ENCODE assay signal across 15 cellular contexts in the genomic region with DNA sequence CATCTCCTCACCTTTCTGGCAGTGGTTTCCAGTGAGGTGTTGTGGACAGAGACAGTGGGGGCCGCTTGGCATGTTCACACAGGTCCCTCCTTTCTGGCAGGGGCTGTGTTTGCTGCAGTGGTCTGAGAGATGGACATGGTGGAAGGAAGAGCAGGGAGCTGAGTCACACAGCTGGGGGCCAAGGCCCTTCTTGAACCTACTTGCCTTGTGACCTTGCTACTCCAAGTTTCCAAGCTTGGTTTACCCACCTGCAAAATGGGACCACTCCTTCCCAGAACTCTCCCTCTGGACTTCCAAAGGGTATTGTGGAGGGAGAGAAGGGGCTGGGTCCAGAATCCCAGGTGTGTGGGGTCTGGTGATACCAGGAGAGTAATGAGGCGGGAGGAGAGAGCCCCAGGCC. TPM values are rescaled to one million over a fixed set of nuclear protein-coding genes. Genes with fewer than 3 reads are reported as not detected.
A peak's percentile ranks its signal among the peaks of the same experiment; 100 is the strongest.
DNase-seq lines count a peak whose midpoint lies in the region; ATAC-seq, FAIRE-seq and TF ChIP-seq lines count a peak whose summit lies in the region.
"Had no signal": no experiment of that assay in that cellular context is flagged by ENCODE, and none has a peak within 500 bp of the region (broad histone marks: within the 10 kb centered on the region; RNA-seq: fewer than 3 reads in every experiment).

No MANE protein-coding gene starts in this region.

- no peak for TF ChIP-seq EP300 in SK-N-SH (IDR thresholded peaks at IDR 0.05; ENCODE audit: borderline replicate concordance in 1 of 2, low read depth in 1 of 2, low read length in 1 of 2)
- TF ChIP-seq EP300 in K562 (IDR thresholded peaks at IDR 0.05; ENCODE audit: low read length), result no peak
- TF ChIP-seq EP300 in neural cell (conservative IDR thresholded peaks at IDR 0.05; ENCODE audit: poor library complexity, severe bottlenecking), result no peak

- intact Hi-C loops in K562 (cut with micrococcal nuclease) (loop anchor here (2.0 kb wide), 1 partner anchor 95 kb away; no protein-coding TSS in a partner anchor), adrenal gland (cut with DNase I) (loop anchor here in 1 of 2 donors (2.0 kb wide), 1 partner anchor 49 kb away; no protein-coding TSS in a partner anchor)

- H3K79me2 ChIP-seq in SK-N-SH (ENCODE audit: insufficient read depth), result no peaks in the 10 kb centered on the region
- H3K79me2 ChIP-seq in KMS-11 (ENCODE audit: insufficient read depth, low read depth), result no peaks in the 10 kb centered on the region
- H3K79me2 ChIP-seq in K562 (ENCODE audit: control insufficient read depth, insufficient read depth, low read length), result peaks cover 4% of the 10 kb centered on the region; the same call in 1 of the 3 replicates
- no peaks in the 10 kb centered on the region for H3K79me2 ChIP-seq in neural cell (replicated peaks; ENCODE audit: insufficient read depth, low read length)

- H3K4me2 ChIP-seq in SK-N-SH (0 out of 2 replicates have a peak overlapping the region, but pooled peaks have one; percentile 97), KMS-11 (peak overlapping the region; percentile 91; the same call in 1 of the 2 replicates), K562 (ENCODE audit: insufficient read depth, low read length) (peak overlapping the region; percentile 80), neural cell (ENCODE audit: low read length) (no peak overlapping the region)

- TF ChIP-seq RAD21 in SK-N-SH (IDR thresholded peaks at IDR 0.05; ENCODE audit: low read length), result no peak
- TF ChIP-seq RAD21 in K562 (CRISPR knock-in tag; conservative IDR thresholded peaks at IDR 0.05 in 1 of 2, IDR thresholded peaks at IDR 0.05 in 1 of 2), result no peak
- TF ChIP-seq RAD21 in neural cell (conservative IDR thresholded peaks at IDR 0.05), result no peak

- TF ChIP-seq POLR2A in K562 (conservative IDR thresholded peaks at IDR 0.05), result no peak
- no peak for TF ChIP-seq POLR2A in adrenal gland (IDR thresholded peaks at IDR 0.05)

- H3K9ac ChIP-seq in SK-N-SH (no peak overlapping the region), KMS-11 (no peak overlapping the region), K562 (ENCODE audit: insufficient read depth in 1 of 2, low read depth in 2 of 2, low read length in 2 of 2) (peak overlapping the region; percentile 83 to 92; a peak in 3 of 4 replicates), neural cell (ENCODE audit: low read length) (peak overlapping the region; percentile 55)

- DNase-seq in SK-N-SH (no peak), K562 (ENCODE audit: extremely low read depth in 1 of 4, low spot score in 3 of 4) (no peak), KG1 (lab: John Stamatoyannopoulos, UW) (no peak), adrenal gland (no peak)
- no peak for DNase-seq in stimulated activated CD4-positive, alpha-beta T cell treated with anti-CD3 and anti-CD28 coated beads, Interleukin-1b, Interleukin-23, amount 100 ng/mL, for 48 hours
- DNase-seq: NCI-H1105 treated with DMSO at 0.1 percent for 48 hours had no signal

- no peak overlapping the region; a peak in 1 of 4 replicates for H3K4me3 ChIP-seq in SK-N-SH (ENCODE audit: low read depth in 2 of 2, low read length in 1 of 2)
- no peak overlapping the region for H3K4me3 ChIP-seq in KMS-11 (IDR thresholded peaks at IDR 0.05; ENCODE audit: insufficient read depth, low read depth, low read length)
- no peak overlapping the region for H3K4me3 ChIP-seq in K562
- H3K4me3 ChIP-seq in neural cell (ENCODE audit: low read length), result no peak overlapping the region
- no peak overlapping the region for H3K4me3 ChIP-seq in adrenal gland
- H3K4me3 ChIP-seq: mucosa of descending colon had no signal

- CTCF ChIA-PET in SK-N-SH (lab: Yijun Ruan, JAX), result interaction anchor here (1.3 to 9.7 kb wide), 16 partner anchors 10 to 98 kb away, joined by 3 to 375 read pairs (median 30); partner anchors contain the start of genes GRK6, LMAN2, PDLIM7 and PRR7
- CTCF ChIA-PET in K562 (lab: Yijun Ruan, JAX; ENCODE audit: low intra/inter-chr PET ratio), result interaction anchor here (4.0 kb wide), 1 partner anchor 50 kb away, joined by 107 read pairs; no protein-coding TSS in a partner anchor

- H3K36me3 ChIP-seq in SK-N-SH (replicated peaks in 1 of 2; ENCODE audit: control insufficient read depth in 1 of 2, insufficient read depth in 2 of 2, low read length in 1 of 2), result no peaks in the 10 kb centered on the region
- no peaks in the 10 kb centered on the region for H3K36me3 ChIP-seq in KMS-11 (ENCODE audit: insufficient read depth)
- no peaks in the 10 kb centered on the region for H3K36me3 ChIP-seq in K562 (ENCODE audit: control insufficient read depth, insufficient read depth, low read length)
- H3K36me3 ChIP-seq in neural cell (ENCODE audit: insufficient read depth, low read length), result no peaks in the 10 kb centered on the region
- H3K36me3 ChIP-seq in adrenal gland (replicated peaks in 1 of 2), result no peaks in the 10 kb centered on the region
- H3K36me3 ChIP-seq: heart left ventricle, SJCRH30, tibial nerve had no signal

- H3K9me3 ChIP-seq in SK-N-SH (no peaks in the 10 kb centered on the region), K562 (replicated peaks; ENCODE audit: control insufficient read depth, insufficient read depth, low read depth, low read length) (no peaks in the 10 kb centered on the region), neural cell (ENCODE audit: low read length) (no peaks in the 10 kb centered on the region), adrenal gland (replicated peaks in 1 of 3) (no peaks in the 10 kb centered on the region)
- H3K9me3 ChIP-seq: heart left ventricle, mucosa of descending colon, SJCRH30, tibial nerve had no signal

- no TSS peak for BruUV-seq in K562 (replicated peaks; lab: Mats Ljungman, UMichigan)

- POLR2A ChIA-PET in SK-N-SH (lab: Yijun Ruan, JAX) (interaction anchor here (1.2 to 4.6 kb wide), 7 partner anchors 15 to 96 kb away, joined by 3 to 72 read pairs (median 8); partner anchors contain the start of genes LMAN2 and PRR7), K562 (lab: Yijun Ruan, JAX) (interaction anchor here (0.7 to 2.5 kb wide), 16 partner anchors 9 to 125 kb away, joined by 3 to 15 read pairs (median 6); partner anchors contain the start of gene PDLIM7)

- H3K9me2 ChIP-seq in SK-N-SH (no peaks in the 10 kb centered on the region), neural cell (ENCODE audit: insufficient read depth, low read length) (no peaks in the 10 kb centered on the region)

- ATAC-seq in SK-N-SH treated with all-trans-retinoic acid at 6 μM for 48 hours (no peak), K562 (no peak)
- ATAC-seq: mucosa of descending colon had no signal

- H3K9me1 ChIP-seq in K562 (ENCODE audit: control insufficient read depth, insufficient read depth, low read length), result no peaks in the 10 kb centered on the region

- TF ChIP-seq CTCF in SK-N-SH (IDR thresholded peaks at IDR 0.05), result no peak
- no peak for TF ChIP-seq CTCF in KMS-11 (conservative IDR thresholded peaks at IDR 0.05; ENCODE audit: low read depth, low read length)
- TF ChIP-seq CTCF in K562 (IDR thresholded peaks at IDR 0.05 in 2 of 3, conservative IDR thresholded peaks at IDR 0.05 in 1 of 3; ENCODE audit: insufficient read depth in 2 of 3, low read depth in 1 of 3, low read length in 3 of 3), result no peak
- no peak for TF ChIP-seq CTCF in neural cell (IDR thresholded peaks at IDR 0.05; ENCODE audit: poor library complexity, severe bottlenecking)
- TF ChIP-seq CTCF in adrenal gland (IDR thresholded peaks at IDR 0.05), result no peak

- peaks cover 0 to 28% of the 10 kb centered on the region in 2 experiments; a peak in 1 of 4 replicates for H3K4me1 ChIP-seq in SK-N-SH (ENCODE audit: control insufficient read depth in 1 of 2, insufficient read depth in 2 of 2, low read depth in 1 of 2, low read length in 1 of 2)
- peaks cover 9% of the 10 kb centered on the region for H3K4me1 ChIP-seq in KMS-11 (ENCODE audit: low read depth, poor library complexity, severe bottlenecking)
- peaks cover 10 to 42% of the 10 kb centered on the region in 2 experiments for H3K4me1 ChIP-seq in K562 (replicated peaks in 1 of 2; ENCODE audit: control insufficient read depth in 2 of 2, insufficient read depth in 2 of 2, low read length in 2 of 2)
- H3K4me1 ChIP-seq in adrenal gland (replicated peaks in 1 of 2), result peaks cover 13 to 27% of the 10 kb centered on the region in 2 donors
- H3K4me1 ChIP-seq: SJCRH30 had no signal

- no peaks in the 10 kb centered on the region for H3K27me3 ChIP-seq in SK-N-SH (ENCODE audit: insufficient read depth)
- no peaks in the 10 kb centered on the region for H3K27me3 ChIP-seq in KMS-11 (ENCODE audit: insufficient read depth, low read depth)
- no peaks in the 10 kb centered on the region for H3K27me3 ChIP-seq in K562 (ENCODE audit: control insufficient read depth in 2 of 2, insufficient read depth in 2 of 2, low read length in 2 of 2)
- peaks cover 42% of the 10 kb centered on the region for H3K27me3 ChIP-seq in neural cell (ENCODE audit: insufficient read depth, low read depth, low read length)
- peaks cover 37% of the 10 kb centered on the region for H3K27me3 ChIP-seq in adrenal gland
- H3K27me3 ChIP-seq: SJCRH30 had no signal

- H4K20me1 ChIP-seq in SK-N-SH (ENCODE audit: insufficient read depth), result no peaks in the 10 kb centered on the region
- H4K20me1 ChIP-seq in KMS-11 (ENCODE audit: insufficient read depth), result no peaks in the 10 kb centered on the region
- no peaks in the 10 kb centered on the region for H4K20me1 ChIP-seq in K562 (replicated peaks; ENCODE audit: control insufficient read depth, insufficient read depth, low read length)
- no peaks in the 10 kb centered on the region for H4K20me1 ChIP-seq in neural cell (ENCODE audit: insufficient read depth)

- H3K27ac ChIP-seq in SK-N-SH (ENCODE audit: low read depth in 2 of 2, low read length in 1 of 2), result peak overlapping the region in 1 of 2 experiments; percentile 96; a peak in 2 of 4 replicates
- H3K27ac ChIP-seq in KMS-11, result no peak overlapping the region
- no peak overlapping the region for H3K27ac ChIP-seq in K562 (ENCODE audit: extremely low read depth, low read depth, low read length)
- no peak overlapping the region for H3K27ac ChIP-seq in neural cell (ENCODE audit: low read length)
- no peak overlapping the region for H3K27ac ChIP-seq in adrenal gland

- H2AFZ ChIP-seq in SK-N-SH (ENCODE audit: low read depth) (peak overlapping the region; percentile 92; the same call in 1 of the 2 replicates), KMS-11 (ENCODE audit: low read depth) (no peak overlapping the region), K562 (ENCODE audit: low read depth, low read length) (peak overlapping the region; percentile 98), neural cell (ENCODE audit: low read depth, low read length) (no peak overlapping the region)

- FAIRE-seq in K562 (lab: Jason Lieb, UNC), result no peak

- peaks cover 14% of the 10 kb centered on the region for H3F3A ChIP-seq in SK-N-SH (replicated peaks; ENCODE audit: insufficient read depth)
- H3F3A ChIP-seq in neural cell (ENCODE audit: insufficient read depth, low read length, poor library complexity, severe bottlenecking), result no peaks in the 10 kb centered on the region

- WGBS in SK-N-SH (ENCODE audit: low lambda C conversion rate), result 89% methylated on average over 2 of the region's 2 CpGs
- 43% methylated on average over 1 of the region's 2 CpGs for WGBS in K562 (ENCODE audit: insufficient coverage, low coverage, missing lambda C conversion rate)
- 72 to 94% (median 84%) methylated on average over 2 of the region's 2 CpGs for WGBS in adrenal gland, 4 donors

- in situ Hi-C loops in K562 (cut with MboI), result no loop called here

RNA-seq across cellular contexts. Expression of gene F12, which starts 4.1 kb away (rescaled TPM):
- polyA plus RNA-seq in SK-N-SH (2012; rRNA removed) (3.8 and 4.3 TPM in 2 replicates), K562 (2011; rRNA removed) (6.1 and 9.7 TPM in 2 replicates), K562 (2014; fragmentation: Illumina TruSeq; extraction: Trizol) (0.59 and 2.7 TPM in 2 replicates), K562 (2014; fragmentation: Nextera tagmentation; extraction: Ambion mirVana) (1 to 10 TPM in 1 of 2 experiments, under 1 TPM in 1; 0.91 to 1.3 TPM), K562 (2014; rRNA removed) (14.3 and 14.9 TPM in 2 replicates), neural cell (1.4 and 7.8 TPM in 2 replicates), adrenal gland (under 1 TPM in 2 of 3 donors, not detected in 1; 0.47 to 0.80 TPM)
- polyA plus RNA-seq in SK-N-SH (2012; cell fraction: cytosol; rRNA removed), result 1.2 and 3.0 TPM in 2 replicates
- 8.5 and 16.3 TPM in 2 replicates for polyA plus RNA-seq in SK-N-SH (2012; cell fraction: nucleus; rRNA removed)
- 2.4 and 7.8 TPM in 2 replicates for total RNA-seq in K562 (2011; cell fraction: chromatin; rRNA removed; ENCODE audit: low replicate concordance)
- total RNA-seq in K562 (2011; cell fraction: nucleolus; rRNA removed), result 12.2 and 13.2 TPM in 2 replicates
- total RNA-seq in K562 (2011; cell fraction: nucleoplasm; rRNA removed), result 5.8 and 6.0 TPM in 2 replicates
- total RNA-seq in K562 (2014; rRNA removed) (13.8 and 23.9 TPM in 2 replicates), K562 (2014; rRNA removed; fragmentation: Illumina TruSeq; extraction: Trizol) (0.80 and 1.1 TPM in 2 replicates), K562 (2015; rRNA removed; fragmentation: Illumina TruSeq; extraction: Trizol) (3.6 and 4.7 TPM in 2 replicates), K562 (2021) (18.3 and 22.6 TPM in 2 replicates), adrenal gland (under 1 TPM in 6 of 8 donors, not detected in 2; 0.11 to 0.69 (median 0.28) TPM)
- 11.4 and 33.1 TPM in 2 replicates for polyA plus RNA-seq in K562 (2011; cell fraction: cytosol; rRNA removed)
- 19.4 and 31.1 TPM in 2 replicates for polyA plus RNA-seq in K562 (2011; cell fraction: nucleus; rRNA removed)
- 15.5 and 16.0 TPM in 2 replicates for polyA plus RNA-seq in K562 (2012)
- 0.63 and 1.6 TPM in 2 replicates for polyA minus RNA-seq in K562 (2011; rRNA and poly(A)+ RNA removed)
- 8.3 and 17.7 TPM in 2 replicates for polyA minus RNA-seq in K562 (2011; cell fraction: cytosol; rRNA and poly(A)+ RNA removed)
- 3.9 and 6.0 TPM in 2 replicates for polyA minus RNA-seq in K562 (2011; cell fraction: nucleus; rRNA and poly(A)+ RNA removed)
- 2.9 and 3.6 TPM in 2 replicates for polyA minus RNA-seq in neural cell

RNA-seq across cellular contexts. Expression of gene PFN3, which starts 4.9 kb away (rescaled TPM):
- polyA plus RNA-seq in SK-N-SH (2012; rRNA removed) (not detected in 2 replicates), K562 (2011; rRNA removed) (not detected in 2 replicates), K562 (2014; fragmentation: Illumina TruSeq; extraction: Trizol) (not detected in 2 replicates), K562 (2014; fragmentation: Nextera tagmentation; extraction: Ambion mirVana) (not detected), K562 (2014; rRNA removed) (not detected in 2 replicates), neural cell (not detected in 2 replicates), adrenal gland (not detected)
- polyA plus RNA-seq in SK-N-SH (2012; cell fraction: cytosol; rRNA removed), result not detected in 2 replicates
- not detected in 2 replicates for polyA plus RNA-seq in SK-N-SH (2012; cell fraction: nucleus; rRNA removed)
- total RNA-seq in K562 (2011; cell fraction: chromatin; rRNA removed; ENCODE audit: low replicate concordance), result not detected in 2 replicates
- not detected in 2 replicates for total RNA-seq in K562 (2011; cell fraction: nucleolus; rRNA removed)
- not detected in 2 replicates for total RNA-seq in K562 (2011; cell fraction: nucleoplasm; rRNA removed)
- total RNA-seq in K562 (2014; rRNA removed) (not detected in 2 replicates), K562 (2014; rRNA removed; fragmentation: Illumina TruSeq; extraction: Trizol) (not detected in 2 replicates), K562 (2015; rRNA removed; fragmentation: Illumina TruSeq; extraction: Trizol) (not detected in 2 replicates), K562 (2021) (not detected in 2 replicates), adrenal gland (not detected)
- not detected in 2 replicates for polyA plus RNA-seq in K562 (2011; cell fraction: cytosol; rRNA removed)
- polyA plus RNA-seq in K562 (2011; cell fraction: nucleus; rRNA removed), result not detected in 2 replicates
- polyA plus RNA-seq in K562 (2012), result not detected in 2 replicates
- not detected in 2 replicates for polyA minus RNA-seq in K562 (2011; rRNA and poly(A)+ RNA removed)
- polyA minus RNA-seq in K562 (2011; cell fraction: cytosol; rRNA and poly(A)+ RNA removed), result not detected in 2 replicates
- 0.67 TPM in 1 of 2 replicates, not detected in the other for polyA minus RNA-seq in K562 (2011; cell fraction: nucleus; rRNA and poly(A)+ RNA removed)
- polyA minus RNA-seq in neural cell, result not detected in 2 replicates
- total RNA-seq: heart left ventricle, kidney epithelial cell, mucosa of descending colon, pulmonary artery endothelial cell, SJCRH30, tibial nerve had no signal
- polyA plus RNA-seq: heart left ventricle had no signal

RNA-seq across cellular contexts. Expression of gene SLC34A1, which starts 21.1 kb away (rescaled TPM):
- 0.03 TPM in 1 of 2 replicates, not detected in the other for polyA plus RNA-seq in SK-N-SH (2012; rRNA removed)
- not detected in 2 replicates for polyA plus RNA-seq in SK-N-SH (2012; cell fraction: cytosol; rRNA removed)
- polyA plus RNA-seq in SK-N-SH (2012; cell fraction: nucleus; rRNA removed), result not detected in 2 replicates
- 0.09 TPM in 1 of 2 replicates, not detected in the other for total RNA-seq in K562 (2011; cell fraction: chromatin; rRNA removed; ENCODE audit: low replicate concordance)
- total RNA-seq in K562 (2011; cell fraction: nucleolus; rRNA removed), result not detected in 2 replicates
- not detected in 2 replicates for total RNA-seq in K562 (2011; cell fraction: nucleoplasm; rRNA removed)
- total RNA-seq in K562 (2014; rRNA removed), result not detected in 2 replicates
- total RNA-seq in K562 (2014; rRNA removed; fragmentation: Illumina TruSeq; extraction: Trizol), result not detected in 2 replicates
- total RNA-seq in K562 (2015; rRNA removed; fragmentation: Illumina TruSeq; extraction: Trizol), result not detected in 2 replicates
- total RNA-seq in K562 (2021), result not detected in 2 replicates
- polyA plus RNA-seq in K562 (2011; rRNA removed), result not detected in 2 replicates
- polyA plus RNA-seq in K562 (2011; cell fraction: cytosol; rRNA removed), result not detected in 2 replicates
- polyA plus RNA-seq in K562 (2011; cell fraction: nucleus; rRNA removed), result not detected in 2 replicates
- polyA plus RNA-seq in K562 (2012), result not detected in 2 replicates
- polyA plus RNA-seq in K562 (2014; fragmentation: Illumina TruSeq; extraction: Trizol), result not detected in 2 replicates
- polyA plus RNA-seq in K562 (2014; fragmentation: Nextera tagmentation; extraction: Ambion mirVana), result not detected
- polyA plus RNA-seq in K562 (2014; rRNA removed), result not detected in 2 replicates
- not detected in 2 replicates for polyA minus RNA-seq in K562 (2011; rRNA and poly(A)+ RNA removed)
- not detected in 2 replicates for polyA minus RNA-seq in K562 (2011; cell fraction: cytosol; rRNA and poly(A)+ RNA removed)
- polyA minus RNA-seq in K562 (2011; cell fraction: nucleus; rRNA and poly(A)+ RNA removed), result not detected in 2 replicates
- polyA plus RNA-seq in neural cell, result not detected in 2 replicates
- not detected in 2 replicates for polyA minus RNA-seq in neural cell
- not detected for total RNA-seq in adrenal gland
- not detected for polyA plus RNA-seq in adrenal gland
- total RNA-seq: heart left ventricle, kidney epithelial cell, mucosa of descending colon, pulmonary artery endothelial cell, SJCRH30, tibial nerve had no signal
- polyA plus RNA-seq: heart left ventricle had no signal

RNA-seq across cellular contexts. Expression of gene GRK6, which starts 21.2 kb away (rescaled TPM):
- polyA plus RNA-seq in SK-N-SH (2012; rRNA removed), result 35.9 and 39.5 TPM in 2 replicates
- polyA plus RNA-seq in SK-N-SH (2012; cell fraction: cytosol; rRNA removed), result 28.3 and 36.2 TPM in 2 replicates
- polyA plus RNA-seq in SK-N-SH (2012; cell fraction: nucleus; rRNA removed), result 28.0 and 30.6 TPM in 2 replicates
- total RNA-seq in K562 (2011; cell fraction: chromatin; rRNA removed; ENCODE audit: low replicate concordance), result 102 and 350 TPM in 2 replicates
- total RNA-seq in K562 (2011; cell fraction: nucleolus; rRNA removed), result 191 and 204 TPM in 2 replicates
- 94.0 and 133 TPM in 2 replicates for total RNA-seq in K562 (2011; cell fraction: nucleoplasm; rRNA removed)
- total RNA-seq in K562 (2014; rRNA removed), result 89.8 and 100 TPM in 2 replicates
- total RNA-seq in K562 (2014; rRNA removed; fragmentation: Illumina TruSeq; extraction: Trizol), result 31.2 and 35.7 TPM in 2 replicates
- 54.0 and 54.1 TPM in 2 replicates for total RNA-seq in K562 (2015; rRNA removed; fragmentation: Illumina TruSeq; extraction: Trizol)
- total RNA-seq in K562 (2021), result 114 and 122 TPM in 2 replicates
- polyA plus RNA-seq in K562 (2011; rRNA removed), result 44.1 and 44.5 TPM in 2 replicates
- 40.2 and 83.8 TPM in 2 replicates for polyA plus RNA-seq in K562 (2011; cell fraction: cytosol; rRNA removed)
- polyA plus RNA-seq in K562 (2011; cell fraction: nucleus; rRNA removed), result 80.9 and 141 TPM in 2 replicates
- 66.8 and 81.9 TPM in 2 replicates for polyA plus RNA-seq in K562 (2012)
- 39.2 and 69.3 TPM in 2 replicates for polyA plus RNA-seq in K562 (2014; fragmentation: Illumina TruSeq; extraction: Trizol)
- 1 to 10 TPM in 1 of 2 experiments, under 1 TPM in 1; 0.63 to 1.8 TPM for polyA plus RNA-seq in K562 (2014; fragmentation: Nextera tagmentation; extraction: Ambion mirVana)
- polyA plus RNA-seq in K562 (2014; rRNA removed), result 69.0 and 80.4 TPM in 2 replicates
- polyA minus RNA-seq in K562 (2011; rRNA and poly(A)+ RNA removed), result 60.4 and 79.9 TPM in 2 replicates
- polyA minus RNA-seq in K562 (2011; cell fraction: cytosol; rRNA and poly(A)+ RNA removed), result 53.3 and 59.0 TPM in 2 replicates
- polyA minus RNA-seq in K562 (2011; cell fraction: nucleus; rRNA and poly(A)+ RNA removed), result 78.6 and 92.6 TPM in 2 replicates
- polyA plus RNA-seq in neural cell, result 22.6 and 26.5 TPM in 2 replicates
- polyA minus RNA-seq in neural cell, result 38.1 and 38.5 TPM in 2 replicates
- 10 to 100 TPM; 16.2 to 31.9 (median 24.6) TPM for total RNA-seq in adrenal gland
- polyA plus RNA-seq in adrenal gland, result 10 to 100 TPM in 2 of 3 donors, 1 to 10 TPM in 1; 3.5 to 15.3 (median 11.2) TPM

RNA-seq across cellular contexts. Expression of gene PRR7, which starts 41.3 kb away (rescaled TPM):
- 12.5 and 17.1 TPM in 2 replicates for polyA plus RNA-seq in SK-N-SH (2012; rRNA removed)
- 12.6 and 23.0 TPM in 2 replicates for polyA plus RNA-seq in SK-N-SH (2012; cell fraction: cytosol; rRNA removed)
- polyA plus RNA-seq in SK-N-SH (2012; cell fraction: nucleus; rRNA removed), result 29.5 and 41.3 TPM in 2 replicates
- total RNA-seq in K562 (2011; cell fraction: chromatin; rRNA removed; ENCODE audit: low replicate concordance), result 1.6 TPM in 1 of 2 replicates, not detected in the other
- total RNA-seq in K562 (2011; cell fraction: nucleolus; rRNA removed), result 3.3 and 4.7 TPM in 2 replicates
- total RNA-seq in K562 (2011; cell fraction: nucleoplasm; rRNA removed), result 1.0 and 1.9 TPM in 2 replicates
- total RNA-seq in K562 (2014; rRNA removed), result 11.3 and 14.9 TPM in 2 replicates
- total RNA-seq in K562 (2014; rRNA removed; fragmentation: Illumina TruSeq; extraction: Trizol), result not detected in 2 replicates
- 0.80 and 1.2 TPM in 2 replicates for total RNA-seq in K562 (2015; rRNA removed; fragmentation: Illumina TruSeq; extraction: Trizol)
- total RNA-seq in K562 (2021), result 9.7 and 10.4 TPM in 2 replicates
- polyA plus RNA-seq in K562 (2011; rRNA removed), result 0.92 and 1.0 TPM in 2 replicates
- 3.5 and 22.1 TPM in 2 replicates for polyA plus RNA-seq in K562 (2011; cell fraction: cytosol; rRNA removed)
- 3.3 and 7.7 TPM in 2 replicates for polyA plus RNA-seq in K562 (2011; cell fraction: nucleus; rRNA removed)
- polyA plus RNA-seq in K562 (2012), result 2.3 and 4.3 TPM in 2 replicates
- 0.24 TPM in 1 of 2 replicates, not detected in the other for polyA plus RNA-seq in K562 (2014; fragmentation: Illumina TruSeq; extraction: Trizol)
- polyA plus RNA-seq in K562 (2014; fragmentation: Nextera tagmentation; extraction: Ambion mirVana), result not detected
- polyA plus RNA-seq in K562 (2014; rRNA removed), result 10.9 and 11.2 TPM in 2 replicates
- not detected in 2 replicates for polyA minus RNA-seq in K562 (2011; rRNA and poly(A)+ RNA removed)
- polyA minus RNA-seq in K562 (2011; cell fraction: cytosol; rRNA and poly(A)+ RNA removed), result 3.3 and 6.1 TPM in 2 replicates
- polyA minus RNA-seq in K562 (2011; cell fraction: nucleus; rRNA and poly(A)+ RNA removed), result 2.1 and 2.6 TPM in 2 replicates
- polyA plus RNA-seq in neural cell, result 44.1 and 46.6 TPM in 2 replicates
- 25.1 and 28.8 TPM in 2 replicates for polyA minus RNA-seq in neural cell
- 10 to 100 TPM in 1 of 8 donors, 1 to 10 TPM in 7; 3.8 to 13.5 (median 6.9) TPM for total RNA-seq in adrenal gland
- 1 to 10 TPM in 2 of 3 donors, not detected in 1; 5.4 to 9.8 TPM for polyA plus RNA-seq in adrenal gland

Comparison
In these comparisons a context has a peak if more than half of its experiments do, and no peak if none do; other contexts are left out.
1. H2AFZ ChIP-seq: peak in SK-N-SH (single experiment) and K562 (single experiment); none in KMS-11 (single experiment) and neural cell (single experiment).
2. H3K9ac ChIP-seq: peak in K562 (2 of 2) and neural cell (single experiment); none in SK-N-SH (single experiment) and KMS-11 (single experiment).